In genomic region chr3:37820213-37820612, GRCh38 we compare ENCODE assay signal across 15 cellular contexts.
"Had no signal": no experiment of that assay in that cellular context is flagged by ENCODE, and none has a peak within 500 bp of the region (broad histone marks: within the 10 kb centered on the region; RNA-seq: fewer than 3 reads in every experiment).

No MANE protein-coding gene starts in this region.

- H3K36me3 Mint-ChIP-seq: natural killer cell had no signal

- H3K4me1 ChIP-seq: parathyroid adenoma, upper lobe of right lung had no signal

- H3K9me3 ChIP-seq: esophagus squamous epithelium, mucosa of descending colon, psoas muscle, tibial artery, upper lobe of right lung had no signal

- H3K4me1 Mint-ChIP-seq: natural killer cell had no signal

- ATAC-seq: left colon; mucosa of descending colon; natural killer cell; psoas muscle; stimulated activated naive CD8-positive, alpha-beta T cell treated with anti-CD3 and anti-CD28 coated beads, Interleukin-15, Interleukin-2, amounts not matched to agents 100 U/mL and 50 U/mL, for 24 hours; upper lobe of right lung had no signal

- H3K9me3 Mint-ChIP-seq: natural killer cell had no signal

- H3K27me3 ChIP-seq: esophagus squamous epithelium, tibial artery, upper lobe of right lung had no signal

- H3K27ac Mint-ChIP-seq: natural killer cell had no signal

- H3K9ac ChIP-seq: parathyroid adenoma had no signal

- H3K4me3 ChIP-seq: esophagus squamous epithelium, mucosa of descending colon, psoas muscle, smooth muscle cell, tibial artery, upper lobe of right lung had no signal

- DNase-seq: effector memory CD4-positive, alpha-beta T cell; esophagus squamous epithelium; foreskin fibroblast; hippocampal formation; left colon; mucosa of descending colon; natural killer cell; psoas muscle; stimulated activated CD4-positive, alpha-beta T cell treated with anti-CD3 and anti-CD28 coated beads, Interleukin-2, amount 100 ng/mL, for 48 hours; stimulated activated naive CD8-positive, alpha-beta T cell treated with anti-CD3 and anti-CD28 coated beads, Interleukin-15, Interleukin-2, amounts not matched to agents 100 U/mL and 50 U/mL, for 24 hours; tibial artery; upper lobe of right lung had no signal

- H3K4me3 Mint-ChIP-seq: natural killer cell had no signal

- H3K27ac ChIP-seq: epithelial cell of prostate, esophagus squamous epithelium, parathyroid adenoma, psoas muscle, tibial artery, upper lobe of right lung had no signal
